Comparison of ENCODE assay signal across 18 cellular contexts in the genomic region with DNA sequence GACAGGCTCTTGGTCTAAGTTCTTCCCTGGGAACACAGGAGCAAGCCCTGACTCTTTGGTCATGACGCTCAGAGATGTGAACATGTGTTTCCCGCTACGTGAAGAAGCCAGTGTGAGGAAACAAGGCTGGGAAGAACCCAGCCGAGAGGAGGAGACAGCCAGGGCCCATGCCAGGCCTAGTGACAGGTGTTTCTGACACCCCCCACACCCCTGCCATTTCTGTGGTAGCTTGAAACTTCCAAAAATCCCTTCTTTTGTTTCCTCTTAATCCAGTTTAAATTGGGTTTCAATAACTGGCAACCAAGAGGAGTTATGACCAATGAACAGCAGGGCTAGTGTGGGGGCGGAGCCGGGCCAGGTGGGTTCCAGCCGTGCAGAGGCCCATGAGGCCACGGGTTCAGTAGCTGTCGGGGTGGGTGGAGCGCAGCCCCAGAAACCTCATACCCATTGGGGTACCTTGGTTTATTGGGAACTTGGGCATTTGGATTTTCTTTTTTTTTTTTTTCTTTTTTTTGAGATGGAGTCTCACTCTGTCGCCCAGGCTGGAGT. TPM values are rescaled to one million over a fixed set of nuclear protein-coding genes. Genes with fewer than 3 reads are reported as not detected.
A peak's percentile ranks its signal among the peaks of the same experiment; 100 is the strongest.
DNase-seq lines count a peak whose midpoint lies in the region; ATAC-seq and TF ChIP-seq lines count a peak whose summit lies in the region.
"Had no signal": no experiment of that assay in that cellular context is flagged by ENCODE, and none has a peak within 500 bp of the region (broad histone marks: within the 10 kb centered on the region; RNA-seq: fewer than 3 reads in every experiment).

No MANE protein-coding gene starts in this region.

- ATAC-seq in lung (ENCODE audit: insufficient read depth, low FRiP score) (no peak), HG03139 (IDR thresholded peaks at IDR 0.05; ENCODE audit: unreplicated experiment) (no peak), HG03469 (IDR thresholded peaks at IDR 0.05; ENCODE audit: unreplicated experiment) (no peak)
- ATAC-seq: CD8-positive, alpha-beta T cell; HCT116 had no signal

- TF ChIP-seq CTCF in CD14-positive monocyte (IDR thresholded peaks at IDR 0.05): no peak
- TF ChIP-seq CTCF in lung (IDR thresholded peaks at IDR 0.05; ENCODE audit: control extremely low read depth, extremely low read depth): no peak
- TF ChIP-seq CTCF in progenitor cell of endocrine pancreas (IDR thresholded peaks at IDR 0.05; ENCODE audit: unreplicated experiment): no peak

- WGBS in lung, 2 donors: 72 to 78% methylated on average over 11 of the region's 11 CpGs

- H3K4me1 Mint-ChIP-seq in CD14-positive monocyte (peaks cover 65% of the 10 kb centered on the region), progenitor cell of endocrine pancreas (ENCODE audit: low read depth) (peaks cover 13% of the 10 kb centered on the region)

- H3K27me3 ChIP-seq in SJCRH30: no peaks in the 10 kb centered on the region
- H3K27me3 ChIP-seq in lung (ENCODE audit: control insufficient read depth, insufficient read depth): no peaks in the 10 kb centered on the region

- peak overlapping the region; percentile 47 for H3K27ac ChIP-seq in SJCRH30
- H3K27ac ChIP-seq in lung (ENCODE audit: low read depth in 1 of 2, low read length in 1 of 2): no peak overlapping the region

- H3K9me3 Mint-ChIP-seq in CD14-positive monocyte: peaks cover 0 to 4% (median 0%) of the 10 kb centered on the region in 7 donors
- no peaks in the 10 kb centered on the region for H3K9me3 Mint-ChIP-seq in progenitor cell of endocrine pancreas (ENCODE audit: low read depth)
- H3K9me3 Mint-ChIP-seq: CD8-positive, alpha-beta T cell; IgD-negative memory B cell had no signal

- DNase-seq in CD14-positive monocyte (ENCODE audit: low spot score) (no peak), SJCRH30 (peak; percentile 60 to 80), lung (ENCODE audit: low spot score) (peak; percentile 18), progenitor cell of endocrine pancreas (ENCODE audit: low spot score, unreplicated experiment) (no peak)
- no peak for DNase-seq in activated CD4-positive, CD25-positive, alpha-beta regulatory T cell (lab: John Stamatoyannopoulos, UW)
- DNase-seq: CD8-positive, alpha-beta T cell; DMS79 treated with DMSO at 0.1 percent for 48 hours; NCI-H187; NCI-H226; NCI-H69; RPMI8226; SIG-M5 had no signal

- H3K36me3 ChIP-seq in SJCRH30 (no peaks in the 10 kb centered on the region), lung (ENCODE audit: control insufficient read depth in 2 of 2, insufficient read depth in 2 of 2, low read length in 2 of 2) (peaks cover 2% of the 10 kb centered on the region in 2 donors)

- H3K4me3 Mint-ChIP-seq in CD14-positive monocyte: no peak overlapping the region
- H3K4me3 Mint-ChIP-seq in progenitor cell of endocrine pancreas (ENCODE audit: low read depth): no peak overlapping the region
- H3K4me3 Mint-ChIP-seq: B cell; CD8-positive, alpha-beta T cell had no signal

- intact Hi-C loops in CD14-positive monocyte (cut with micrococcal nuclease): no loop called here

- H3K4me1 ChIP-seq in SJCRH30 (peaks cover 24% of the 10 kb centered on the region), lung (ENCODE audit: control insufficient read depth in 2 of 2, insufficient read depth in 2 of 2, low read length in 2 of 2) (peaks cover 1 to 22% of the 10 kb centered on the region in 2 donors)

- H3K36me3 Mint-ChIP-seq in CD14-positive monocyte (no peaks in the 10 kb centered on the region), progenitor cell of endocrine pancreas (ENCODE audit: insufficient read depth) (peaks cover 3% of the 10 kb centered on the region)
- H3K36me3 Mint-ChIP-seq: CD8-positive, alpha-beta T cell had no signal

- peak overlapping the region; percentile 6 to 99 (median 84) for H3K27ac Mint-ChIP-seq in CD14-positive monocyte
- H3K27ac Mint-ChIP-seq in progenitor cell of endocrine pancreas: peak overlapping the region; percentile 39
- H3K27ac Mint-ChIP-seq: B cell; CD8-positive, alpha-beta T cell; IgD-negative memory B cell had no signal

- H3K27me3 Mint-ChIP-seq in CD14-positive monocyte (ENCODE audit: low read depth in 3 of 3) (no peaks in the 10 kb centered on the region), progenitor cell of endocrine pancreas (no peaks in the 10 kb centered on the region)
- H3K27me3 Mint-ChIP-seq: B cell, IgD-negative memory B cell had no signal

- H3K4me3 ChIP-seq in SJCRH30 (no peak overlapping the region), lung (no peak overlapping the region)

- H3K9me3 ChIP-seq in SJCRH30 (replicated peaks) (no peaks in the 10 kb centered on the region), lung (ENCODE audit: control insufficient read depth in 2 of 2, insufficient read depth in 1 of 2, low read length in 1 of 2) (no peaks in the 10 kb centered on the region)

RNA-seq across cellular contexts. Expression of a gene that starts 33.5 kb away (rescaled TPM):
- polyA plus RNA-seq in CD14-positive monocyte (10 to 100 TPM; 17.5 to 17.8 TPM), lung (10 to 100 TPM; 36.8 to 56.0 TPM)
- total RNA-seq in SJCRH30 (2014; rRNA removed; shearing (Covaris generic)): 68.3 and 74.8 TPM in 2 replicates
- total RNA-seq in lung (10 to 100 TPM; 36.8 to 48.6 TPM), progenitor cell of endocrine pancreas (40.4 and 42.5 TPM in 2 replicates)

RNA-seq across cellular contexts. Expression of a gene that starts 43.0 kb away (rescaled TPM):
- 100 to 1,000 TPM; 306 to 307 TPM for polyA plus RNA-seq in CD14-positive monocyte
- total RNA-seq in SJCRH30 (2014; rRNA removed; shearing (Covaris generic)): 2.3 TPM in 2 replicates
- 100 to 1,000 TPM in 1 of 2 donors, 10 to 100 TPM in 1; 58.0 to 106 TPM for total RNA-seq in lung
- 100 to 1,000 TPM in 1 of 2 donors, 10 to 100 TPM in 1; 85.1 to 242 TPM for polyA plus RNA-seq in lung
- 57.4 and 61.6 TPM in 2 replicates for total RNA-seq in progenitor cell of endocrine pancreas
- total RNA-seq: G401 had no signal

RNA-seq across cellular contexts. Expression of a gene that starts 47.9 kb away (rescaled TPM):
- polyA plus RNA-seq in CD14-positive monocyte: under 1 TPM; 0.04 to 0.08 TPM
- total RNA-seq in SJCRH30 (2014; rRNA removed; shearing (Covaris generic)): 2.3 and 3.0 TPM in 2 replicates
- total RNA-seq in lung: 1 to 10 TPM in 1 of 2 donors, under 1 TPM in 1; 0.86 to 1.6 TPM
- 1 to 10 TPM in 1 of 2 donors, under 1 TPM in 1; 0.27 to 1.2 TPM for polyA plus RNA-seq in lung
- 0.60 and 0.80 TPM in 2 replicates for total RNA-seq in progenitor cell of endocrine pancreas

Comparison
In these comparisons a context has a peak if more than half of its experiments do, and no peak if none do; other contexts are left out.
1. DNase-seq: peak in SJCRH30 (2 of 2) and lung (single experiment); none in CD14-positive monocyte (single experiment), progenitor cell of endocrine pancreas (single experiment) and activated CD4-positive, CD25-positive, alpha-beta regulatory T cell (0 of 4).
2. RNA of a gene that starts 43.0 kb away (total RNA-seq): 58.0 to 106 TPM in lung and 57.4 to 61.6 TPM in progenitor cell of endocrine pancreas; 2.3 TPM in SJCRH30; every median in the first group is over 10 times any median in the second.